Comparison of ENCODE assay signal across 1 cellular context in the genomic region with DNA sequence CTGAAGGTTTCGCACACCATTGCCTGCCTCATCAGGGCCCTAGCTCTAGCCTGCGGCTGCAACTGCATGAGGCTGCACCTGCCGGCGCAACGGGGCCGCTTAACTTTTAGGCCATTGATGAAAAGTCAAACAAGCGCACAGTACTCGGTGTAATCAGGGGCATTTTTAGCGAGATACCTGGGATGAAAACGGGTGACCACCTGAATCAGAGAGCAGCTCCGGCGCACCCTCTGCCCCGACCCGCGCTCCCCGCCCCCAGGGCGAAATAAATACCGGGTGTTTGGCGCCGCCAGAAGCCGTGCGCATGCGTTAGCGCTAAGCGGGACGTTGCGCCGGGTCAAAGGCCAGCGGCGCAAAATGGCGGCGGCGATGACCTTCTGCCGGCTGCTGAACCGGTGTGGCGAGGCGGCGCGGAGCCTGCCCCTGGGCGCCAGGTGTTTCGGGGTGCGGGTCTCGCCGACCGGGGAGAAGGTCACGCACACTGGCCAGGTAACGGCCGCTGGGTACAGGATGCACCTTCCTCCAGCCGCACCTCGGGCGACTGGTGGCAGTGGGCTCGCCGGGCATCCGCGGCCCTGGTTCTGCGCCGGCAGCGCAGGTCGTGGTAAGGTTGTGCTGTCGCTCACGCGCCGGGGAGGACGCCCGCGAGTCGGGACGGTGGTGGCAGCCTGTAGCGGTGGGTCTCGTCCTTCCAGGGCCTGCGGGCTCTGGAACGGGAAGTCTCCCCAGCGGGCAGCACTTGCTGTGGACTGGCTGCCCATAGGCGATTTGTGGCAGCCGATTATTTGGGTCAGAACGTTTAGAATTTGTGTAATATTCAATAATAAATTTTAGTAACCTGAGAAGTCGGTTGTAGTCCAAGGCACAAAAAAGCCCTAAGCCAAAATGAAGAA.
TF ChIP-seq lines count a peak whose summit lies in the region.

A gene (plus strand): TSS at position 347 of the 893 bp plus-strand sequence. CDS start 11 bp downstream, at position 358.

TF ChIP-seq in K562, 482 proteins besides CTCF, POLR2A, EP300 and RAD21 (continued from another document and continues in another):
- TF ChIP-seq, protein P1, sequence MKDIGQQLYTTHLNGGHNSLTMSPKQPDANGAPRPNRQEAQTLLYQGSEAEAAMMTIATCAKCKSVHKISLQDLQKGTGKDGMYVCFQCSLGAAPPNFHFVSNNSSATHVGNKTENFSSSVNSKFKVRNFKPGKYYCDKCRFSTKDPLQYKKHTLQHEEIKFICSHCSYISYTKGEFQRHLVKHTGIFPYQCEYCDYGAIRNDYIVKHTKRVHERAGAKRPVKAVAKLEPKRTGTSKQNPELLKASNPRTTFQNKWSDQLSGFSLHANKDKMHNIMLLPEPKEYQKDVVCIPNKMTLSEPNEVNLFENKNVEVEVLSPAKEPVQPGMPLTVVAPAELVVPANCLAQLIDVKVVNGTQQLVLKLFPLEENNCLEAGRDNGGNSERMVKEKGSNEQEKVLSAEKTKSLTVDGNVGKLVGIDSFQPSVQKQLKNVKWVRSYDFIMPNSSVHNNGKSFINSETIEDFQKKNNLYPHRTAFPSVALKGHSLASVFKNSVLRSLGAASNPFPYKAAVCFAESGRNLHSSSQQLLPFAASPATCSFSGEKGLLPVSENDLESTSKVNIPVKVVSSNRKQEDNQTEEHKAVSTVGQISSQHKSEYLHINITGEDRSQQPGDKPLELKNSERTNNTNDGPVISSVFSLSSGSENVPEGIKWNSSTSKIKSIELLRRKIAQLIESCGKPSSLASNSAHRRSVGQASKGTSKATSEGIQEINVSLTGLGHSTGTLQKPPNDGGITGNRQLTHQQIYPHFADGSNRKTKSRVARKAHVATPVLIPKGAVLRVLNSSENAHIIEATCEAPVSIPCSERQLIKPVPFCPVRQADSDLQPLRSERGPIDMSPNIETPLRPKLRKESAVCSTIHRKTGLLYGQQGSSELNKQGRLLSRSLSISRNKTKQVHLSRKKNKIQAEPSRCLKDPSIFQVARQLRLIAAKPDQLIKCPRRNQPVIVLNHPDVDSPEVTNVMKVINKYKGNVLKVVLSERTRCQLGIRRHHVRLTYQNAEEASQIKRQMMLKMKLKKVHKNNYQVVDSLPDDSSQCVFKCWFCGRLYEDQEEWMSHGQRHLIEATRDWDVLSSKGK (CRISPR knock-in tag; IDR thresholded peaks at IDR 0.05) = no peak
- TF ChIP-seq ZNF668 (CRISPR knock-in tag; IDR thresholded peaks at IDR 0.05) = no peak
- no peak for TF ChIP-seq TCF7 (IDR thresholded peaks at IDR 0.05; ENCODE audit: borderline replicate concordance)
- no peak for TF ChIP-seq TRIM24 (IDR thresholded peaks at IDR 0.05)
- TF ChIP-seq ZC3H4 (CRISPR knock-in tag; IDR thresholded peaks at IDR 0.05; ENCODE audit: borderline replicate concordance) = no peak
- no peak for TF ChIP-seq ZEB2 (IDR thresholded peaks at IDR 0.05)
- TF ChIP-seq, protein P2, sequence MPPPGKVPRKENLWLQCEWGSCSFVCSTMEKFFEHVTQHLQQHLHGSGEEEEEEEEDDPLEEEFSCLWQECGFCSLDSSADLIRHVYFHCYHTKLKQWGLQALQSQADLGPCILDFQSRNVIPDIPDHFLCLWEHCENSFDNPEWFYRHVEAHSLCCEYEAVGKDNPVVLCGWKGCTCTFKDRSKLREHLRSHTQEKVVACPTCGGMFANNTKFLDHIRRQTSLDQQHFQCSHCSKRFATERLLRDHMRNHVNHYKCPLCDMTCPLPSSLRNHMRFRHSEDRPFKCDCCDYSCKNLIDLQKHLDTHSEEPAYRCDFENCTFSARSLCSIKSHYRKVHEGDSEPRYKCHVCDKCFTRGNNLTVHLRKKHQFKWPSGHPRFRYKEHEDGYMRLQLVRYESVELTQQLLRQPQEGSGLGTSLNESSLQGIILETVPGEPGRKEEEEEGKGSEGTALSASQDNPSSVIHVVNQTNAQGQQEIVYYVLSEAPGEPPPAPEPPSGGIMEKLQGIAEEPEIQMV (tag; conservative IDR thresholded peaks at IDR 0.05; ENCODE audit: low read depth) = no peak
- 0 out of 2 replicates have a peak, but pooled peaks have one; percentile 37 for TF ChIP-seq ZBTB17 (CRISPR knock-in tag; IDR thresholded peaks at IDR 0.05)
- TF ChIP-seq, protein P3, sequence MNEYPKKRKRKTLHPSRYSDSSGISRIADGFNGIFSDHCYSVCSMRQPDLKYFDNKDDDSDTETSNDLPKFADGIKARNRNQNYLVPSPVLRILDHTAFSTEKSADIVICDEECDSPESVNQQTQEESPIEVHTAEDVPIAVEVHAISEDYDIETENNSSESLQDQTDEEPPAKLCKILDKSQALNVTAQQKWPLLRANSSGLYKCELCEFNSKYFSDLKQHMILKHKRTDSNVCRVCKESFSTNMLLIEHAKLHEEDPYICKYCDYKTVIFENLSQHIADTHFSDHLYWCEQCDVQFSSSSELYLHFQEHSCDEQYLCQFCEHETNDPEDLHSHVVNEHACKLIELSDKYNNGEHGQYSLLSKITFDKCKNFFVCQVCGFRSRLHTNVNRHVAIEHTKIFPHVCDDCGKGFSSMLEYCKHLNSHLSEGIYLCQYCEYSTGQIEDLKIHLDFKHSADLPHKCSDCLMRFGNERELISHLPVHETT (CRISPR knock-in tag; conservative IDR thresholded peaks at IDR 0.05 in 1 of 2, IDR thresholded peaks at IDR 0.05 in 1 of 2) = peak in 1 of 2 experiments; percentile 81; a peak in 2 of 4 replicates
- TF ChIP-seq NCOA4 (IDR thresholded peaks at IDR 0.05; ENCODE audit: partially characterized antibody) = no peak
- TF ChIP-seq NFIC (IDR thresholded peaks at IDR 0.05) = peak; percentile 39; the same call in 1 of the 2 replicates
- TF ChIP-seq HIVEP1 (CRISPR knock-in tag; IDR thresholded peaks at IDR 0.05) = no peak
- TF ChIP-seq, protein P4, sequence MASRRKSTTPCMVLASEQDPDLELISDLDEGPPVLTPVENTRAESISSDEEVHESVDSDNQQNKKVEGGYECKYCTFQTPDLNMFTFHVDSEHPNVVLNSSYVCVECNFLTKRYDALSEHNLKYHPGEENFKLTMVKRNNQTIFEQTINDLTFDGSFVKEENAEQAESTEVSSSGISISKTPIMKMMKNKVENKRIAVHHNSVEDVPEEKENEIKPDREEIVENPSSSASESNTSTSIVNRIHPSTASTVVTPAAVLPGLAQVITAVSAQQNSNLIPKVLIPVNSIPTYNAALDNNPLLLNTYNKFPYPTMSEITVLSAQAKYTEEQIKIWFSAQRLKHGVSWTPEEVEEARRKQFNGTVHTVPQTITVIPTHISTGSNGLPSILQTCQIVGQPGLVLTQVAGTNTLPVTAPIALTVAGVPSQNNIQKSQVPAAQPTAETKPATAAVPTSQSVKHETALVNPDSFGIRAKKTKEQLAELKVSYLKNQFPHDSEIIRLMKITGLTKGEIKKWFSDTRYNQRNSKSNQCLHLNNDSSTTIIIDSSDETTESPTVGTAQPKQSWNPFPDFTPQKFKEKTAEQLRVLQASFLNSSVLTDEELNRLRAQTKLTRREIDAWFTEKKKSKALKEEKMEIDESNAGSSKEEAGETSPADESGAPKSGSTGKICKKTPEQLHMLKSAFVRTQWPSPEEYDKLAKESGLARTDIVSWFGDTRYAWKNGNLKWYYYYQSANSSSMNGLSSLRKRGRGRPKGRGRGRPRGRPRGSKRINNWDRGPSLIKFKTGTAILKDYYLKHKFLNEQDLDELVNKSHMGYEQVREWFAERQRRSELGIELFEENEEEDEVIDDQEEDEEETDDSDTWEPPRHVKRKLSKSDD (conservative IDR thresholded peaks at IDR 0.05; ENCODE audit: low read length) = no peak
- TF ChIP-seq, protein P5, sequence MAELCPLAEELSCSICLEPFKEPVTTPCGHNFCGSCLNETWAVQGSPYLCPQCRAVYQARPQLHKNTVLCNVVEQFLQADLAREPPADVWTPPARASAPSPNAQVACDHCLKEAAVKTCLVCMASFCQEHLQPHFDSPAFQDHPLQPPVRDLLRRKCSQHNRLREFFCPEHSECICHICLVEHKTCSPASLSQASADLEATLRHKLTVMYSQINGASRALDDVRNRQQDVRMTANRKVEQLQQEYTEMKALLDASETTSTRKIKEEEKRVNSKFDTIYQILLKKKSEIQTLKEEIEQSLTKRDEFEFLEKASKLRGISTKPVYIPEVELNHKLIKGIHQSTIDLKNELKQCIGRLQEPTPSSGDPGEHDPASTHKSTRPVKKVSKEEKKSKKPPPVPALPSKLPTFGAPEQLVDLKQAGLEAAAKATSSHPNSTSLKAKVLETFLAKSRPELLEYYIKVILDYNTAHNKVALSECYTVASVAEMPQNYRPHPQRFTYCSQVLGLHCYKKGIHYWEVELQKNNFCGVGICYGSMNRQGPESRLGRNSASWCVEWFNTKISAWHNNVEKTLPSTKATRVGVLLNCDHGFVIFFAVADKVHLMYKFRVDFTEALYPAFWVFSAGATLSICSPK (IDR thresholded peaks at IDR 0.05; ENCODE audit: borderline replicate concordance) = no peak
- no peak for TF ChIP-seq NFIX (CRISPR knock-in tag; IDR thresholded peaks at IDR 0.05; ENCODE audit: low read depth)
- no peak for TF ChIP-seq ILK (tag; IDR thresholded peaks at IDR 0.05; ENCODE audit: borderline replicate concordance, low read depth)
- no peak; the same call in 1 of the 2 replicates for TF ChIP-seq ZNF12 (CRISPR knock-in tag; IDR thresholded peaks at IDR 0.05)
- TF ChIP-seq, protein P6, sequence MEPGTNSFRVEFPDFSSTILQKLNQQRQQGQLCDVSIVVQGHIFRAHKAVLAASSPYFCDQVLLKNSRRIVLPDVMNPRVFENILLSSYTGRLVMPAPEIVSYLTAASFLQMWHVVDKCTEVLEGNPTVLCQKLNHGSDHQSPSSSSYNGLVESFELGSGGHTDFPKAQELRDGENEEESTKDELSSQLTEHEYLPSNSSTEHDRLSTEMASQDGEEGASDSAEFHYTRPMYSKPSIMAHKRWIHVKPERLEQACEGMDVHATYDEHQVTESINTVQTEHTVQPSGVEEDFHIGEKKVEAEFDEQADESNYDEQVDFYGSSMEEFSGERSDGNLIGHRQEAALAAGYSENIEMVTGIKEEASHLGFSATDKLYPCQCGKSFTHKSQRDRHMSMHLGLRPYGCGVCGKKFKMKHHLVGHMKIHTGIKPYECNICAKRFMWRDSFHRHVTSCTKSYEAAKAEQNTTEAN (CRISPR knock-in tag; IDR thresholded peaks at IDR 0.05) = no peak
- TF ChIP-seq ZKSCAN3 (CRISPR knock-in tag; IDR thresholded peaks at IDR 0.05) = no peak
- no peak for TF ChIP-seq RAD51 (IDR thresholded peaks at IDR 0.05; ENCODE audit: borderline replicate concordance, low read depth)
- TF ChIP-seq POLR2G (IDR thresholded peaks at IDR 0.05; ENCODE audit: low read depth, low read length) = peak; percentile 96
- TF ChIP-seq MAZ (CRISPR knock-in tag; conservative IDR thresholded peaks at IDR 0.05 in 1 of 2, IDR thresholded peaks at IDR 0.05 in 1 of 2) = peak; percentile 59 to 74
- TF ChIP-seq COPS2 (conservative IDR thresholded peaks at IDR 0.05) = no peak
- TF ChIP-seq, protein P7, sequence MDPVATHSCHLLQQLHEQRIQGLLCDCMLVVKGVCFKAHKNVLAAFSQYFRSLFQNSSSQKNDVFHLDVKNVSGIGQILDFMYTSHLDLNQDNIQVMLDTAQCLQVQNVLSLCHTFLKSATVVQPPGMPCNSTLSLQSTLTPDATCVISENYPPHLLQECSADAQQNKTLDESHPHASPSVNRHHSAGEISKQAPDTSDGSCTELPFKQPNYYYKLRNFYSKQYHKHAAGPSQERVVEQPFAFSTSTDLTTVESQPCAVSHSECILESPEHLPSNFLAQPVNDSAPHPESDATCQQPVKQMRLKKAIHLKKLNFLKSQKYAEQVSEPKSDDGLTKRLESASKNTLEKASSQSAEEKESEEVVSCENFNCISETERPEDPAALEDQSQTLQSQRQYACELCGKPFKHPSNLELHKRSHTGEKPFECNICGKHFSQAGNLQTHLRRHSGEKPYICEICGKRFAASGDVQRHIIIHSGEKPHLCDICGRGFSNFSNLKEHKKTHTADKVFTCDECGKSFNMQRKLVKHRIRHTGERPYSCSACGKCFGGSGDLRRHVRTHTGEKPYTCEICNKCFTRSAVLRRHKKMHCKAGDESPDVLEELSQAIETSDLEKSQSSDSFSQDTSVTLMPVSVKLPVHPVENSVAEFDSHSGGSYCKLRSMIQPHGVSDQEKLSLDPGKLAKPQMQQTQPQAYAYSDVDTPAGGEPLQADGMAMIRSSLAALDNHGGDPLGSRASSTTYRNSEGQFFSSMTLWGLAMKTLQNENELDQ (CRISPR knock-in tag; IDR thresholded peaks at IDR 0.05; ENCODE audit: borderline replicate concordance) = no peak
- TF ChIP-seq MYC (IDR thresholded peaks at IDR 0.05; ENCODE audit: low read depth, low read length) = peak; percentile 84
- peak; percentile 39; the same call in 1 of the 2 replicates for TF ChIP-seq MYC (CRISPR knock-in tag; IDR thresholded peaks at IDR 0.05; ENCODE audit: borderline replicate concordance, low read depth)
- TF ChIP-seq ZNF311 (CRISPR knock-in tag; IDR thresholded peaks at IDR 0.05) = no peak
- no peak for TF ChIP-seq CBFA2T3 (IDR thresholded peaks at IDR 0.05)
- no peak for TF ChIP-seq MEF2A (IDR thresholded peaks at IDR 0.05; ENCODE audit: control insufficient read depth, low read depth, low read length)
- TF ChIP-seq ZNF583 (CRISPR knock-in tag; IDR thresholded peaks at IDR 0.05) = 0 out of 2 replicates have a peak, but pooled peaks have one; percentile 10
- 0 out of 2 replicates have a peak, but pooled peaks have one; percentile 17 for TF ChIP-seq SOX6 (IDR thresholded peaks at IDR 0.05)
- TF ChIP-seq ETS2 (tag; IDR thresholded peaks at IDR 0.05; ENCODE audit: borderline replicate concordance, poor library complexity, severe bottlenecking) = no peak
- no peak for TF ChIP-seq CAMTA2 (CRISPR knock-in tag; conservative IDR thresholded peaks at IDR 0.05)
- no peak for TF ChIP-seq ZNF133 (CRISPR knock-in tag; IDR thresholded peaks at IDR 0.05)
- no peak for TF ChIP-seq NR3C1 (CRISPR knock-in tag; IDR thresholded peaks at IDR 0.05)
- no peak for TF ChIP-seq ZSCAN32 (CRISPR knock-in tag; IDR thresholded peaks at IDR 0.05)
- no peak for TF ChIP-seq SRF (CRISPR knock-in tag; IDR thresholded peaks at IDR 0.05)
- TF ChIP-seq RFX7 (CRISPR knock-in tag; IDR thresholded peaks at IDR 0.05) = no peak
- TF ChIP-seq, protein P8, sequence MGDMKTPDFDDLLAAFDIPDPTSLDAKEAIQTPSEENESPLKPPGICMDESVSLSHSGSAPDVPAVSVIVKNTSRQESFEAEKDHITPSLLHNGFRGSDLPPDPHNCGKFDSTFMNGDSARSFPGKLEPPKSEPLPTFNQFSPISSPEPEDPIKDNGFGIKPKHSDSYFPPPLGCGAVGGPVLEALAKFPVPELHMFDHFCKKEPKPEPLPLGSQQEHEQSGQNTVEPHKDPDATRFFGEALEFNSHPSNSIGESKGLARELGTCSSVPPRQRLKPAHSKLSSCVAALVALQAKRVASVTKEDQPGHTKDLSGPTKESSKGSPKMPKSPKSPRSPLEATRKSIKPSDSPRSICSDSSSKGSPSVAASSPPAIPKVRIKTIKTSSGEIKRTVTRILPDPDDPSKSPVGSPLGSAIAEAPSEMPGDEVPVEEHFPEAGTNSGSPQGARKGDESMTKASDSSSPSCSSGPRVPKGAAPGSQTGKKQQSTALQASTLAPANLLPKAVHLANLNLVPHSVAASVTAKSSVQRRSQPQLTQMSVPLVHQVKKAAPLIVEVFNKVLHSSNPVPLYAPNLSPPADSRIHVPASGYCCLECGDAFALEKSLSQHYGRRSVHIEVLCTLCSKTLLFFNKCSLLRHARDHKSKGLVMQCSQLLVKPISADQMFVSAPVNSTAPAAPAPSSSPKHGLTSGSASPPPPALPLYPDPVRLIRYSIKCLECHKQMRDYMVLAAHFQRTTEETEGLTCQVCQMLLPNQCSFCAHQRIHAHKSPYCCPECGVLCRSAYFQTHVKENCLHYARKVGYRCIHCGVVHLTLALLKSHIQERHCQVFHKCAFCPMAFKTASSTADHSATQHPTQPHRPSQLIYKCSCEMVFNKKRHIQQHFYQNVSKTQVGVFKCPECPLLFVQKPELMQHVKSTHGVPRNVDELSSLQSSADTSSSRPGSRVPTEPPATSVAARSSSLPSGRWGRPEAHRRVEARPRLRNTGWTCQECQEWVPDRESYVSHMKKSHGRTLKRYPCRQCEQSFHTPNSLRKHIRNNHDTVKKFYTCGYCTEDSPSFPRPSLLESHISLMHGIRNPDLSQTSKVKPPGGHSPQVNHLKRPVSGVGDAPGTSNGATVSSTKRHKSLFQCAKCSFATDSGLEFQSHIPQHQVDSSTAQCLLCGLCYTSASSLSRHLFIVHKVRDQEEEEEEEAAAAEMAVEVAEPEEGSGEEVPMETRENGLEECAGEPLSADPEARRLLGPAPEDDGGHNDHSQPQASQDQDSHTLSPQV (IDR thresholded peaks at IDR 0.05) = no peak; the same call in 1 of the 2 replicates
- TF ChIP-seq TEAD1 (CRISPR knock-in tag; IDR thresholded peaks at IDR 0.05) = no peak
